Comparison of ENCODE assay signal across 23 cellular contexts in the genomic region with DNA sequence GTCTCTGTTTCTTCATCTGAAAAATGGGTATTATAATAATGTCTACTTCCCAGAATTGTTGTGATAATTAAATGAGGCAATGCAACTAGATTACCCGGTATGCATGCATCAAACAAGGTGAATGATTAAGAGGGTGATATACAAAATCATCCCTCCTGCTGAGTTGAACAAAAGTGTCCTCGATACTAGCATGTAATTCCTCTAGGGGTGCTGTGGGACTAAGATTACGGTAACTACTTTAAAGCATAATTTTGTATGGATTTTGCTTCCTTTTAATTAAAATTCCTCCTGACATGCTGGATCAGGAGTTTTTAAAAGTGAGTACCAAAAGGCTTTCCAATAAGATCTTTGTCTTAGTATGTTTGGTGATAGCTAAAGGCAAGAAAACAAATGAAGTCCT.
DNase-seq lines count a peak whose midpoint lies in the region; ATAC-seq and TF ChIP-seq lines count a peak whose summit lies in the region.
"Had no signal": no experiment of that assay in that cellular context is flagged by ENCODE, and none has a peak within 500 bp of the region (broad histone marks: within the 10 kb centered on the region; RNA-seq: fewer than 3 reads in every experiment).

No MANE protein-coding gene starts in this region.

- no peaks in the 10 kb centered on the region for H4K20me1 ChIP-seq in OCI-LY3 (ENCODE audit: insufficient read depth, low read length)

- H3K9me3 ChIP-seq in OCI-LY3 (ENCODE audit: insufficient read depth, low read length): no peaks in the 10 kb centered on the region
- H3K9me3 ChIP-seq: testis had no signal

- H3K36me3 ChIP-seq in OCI-LY3 (replicated peaks; ENCODE audit: low read depth, low read length): no peaks in the 10 kb centered on the region

- H3K9ac ChIP-seq in OCI-LY3 (ENCODE audit: low read length): no peak overlapping the region

- TF ChIP-seq CTCF in AG09309 (IDR thresholded peaks at IDR 0.05; ENCODE audit: control insufficient read depth, insufficient read depth, low read depth, low read length, missing control alignments): peak; percentile 1
- TF ChIP-seq CTCF in GM12875 (IDR thresholded peaks at IDR 0.05; ENCODE audit: borderline replicate concordance, insufficient read depth, low read depth, low read length): 0 out of 2 replicates have a peak, but pooled peaks have one; percentile 1
- TF ChIP-seq CTCF in OCI-LY3 (IDR thresholded peaks at IDR 0.05; ENCODE audit: low read depth, low read length): 0 out of 2 replicates have a peak, but pooled peaks have one; percentile 20
- peak; percentile 18 for TF ChIP-seq CTCF in epithelial cell of esophagus (IDR thresholded peaks at IDR 0.05; ENCODE audit: insufficient read depth, low read depth, low read length, missing control alignments)

- no peak for ATAC-seq in GM21381 (IDR thresholded peaks at IDR 0.05; ENCODE audit: unreplicated experiment)
- ATAC-seq: naive thymus-derived CD8-positive, alpha-beta T cell; Right ventricle myocardium inferior; stimulated activated memory B cell treated with anti-CD40 and anti-IgM and Interleukin-4, amounts not matched to agents 10 μg/mL and 1 μg/mL and 100 μg/mL, for 72 hours; T-cell had no signal

- H3K27ac ChIP-seq in OCI-LY3 (ENCODE audit: low read length): no peak overlapping the region
- H3K27ac ChIP-seq: testis had no signal

- H3K79me2 ChIP-seq in OCI-LY3 (ENCODE audit: low read length): no peaks in the 10 kb centered on the region

- intact Hi-C loops in cardiac septum (cut with DNase I): no loop called here

- peaks cover 41% of the 10 kb centered on the region for H3K4me1 ChIP-seq in OCI-LY3 (ENCODE audit: low read length)
- H3K4me1 ChIP-seq: testis had no signal

- no peaks in the 10 kb centered on the region; the same call in 1 of the 2 replicates for H3K27me3 ChIP-seq in OCI-LY3 (ENCODE audit: low read depth, low read length)
- H3K27me3 ChIP-seq: testis had no signal

- H3K4me3 ChIP-seq in AG09309 (ENCODE audit: control insufficient read depth, low read depth, low read length): no peak overlapping the region
- no peak overlapping the region for H3K4me3 ChIP-seq in GM12875 (ENCODE audit: low read depth, low read length)
- H3K4me3 ChIP-seq in OCI-LY3 (ENCODE audit: low read length): no peak overlapping the region
- no peak overlapping the region for H3K4me3 ChIP-seq in epithelial cell of esophagus (ENCODE audit: low read length)
- H3K4me3 ChIP-seq: testis had no signal

- H3K4me2 ChIP-seq in OCI-LY3 (ENCODE audit: low read length): no peak overlapping the region

- no peak overlapping the region for H2AFZ ChIP-seq in OCI-LY3 (ENCODE audit: low read depth, low read length)

- DNase-seq in AG09309 (ENCODE audit: low read depth) (no peak), epithelial cell of esophagus (ENCODE audit: low read depth) (no peak), cardiac septum (ENCODE audit: low spot score) (no peak), NCI-H2107 (lab: John Stamatoyannopoulos, UW) (no peak)
- DNase-seq in activated CD4-positive, CD25-positive, alpha-beta regulatory T cell (lab: John Stamatoyannopoulos, UW): no peak
- DNase-seq: activated CD4-positive, alpha-beta T cell treated with anti-CD3 and anti-CD28 coated beads, Interleukin-2, amount 10 ng/mL, durations not matched to agents 7 days and 5 days; activated naive CD8-positive, alpha-beta T cell treated with anti-CD3 and anti-CD28 coated beads, Interleukin-2, amount 10 ng/mL, durations not matched to agents 7 days and 5 days; CD4-positive, alpha-beta T cell; effector memory CD4-positive, alpha-beta T cell; KBM-7; naive thymus-derived CD8-positive, alpha-beta T cell; NCI-H1092 treated with DMSO at 0.1 percent for 48 hours; NCI-H2081; NCI-H446 treated with DMSO at 0.1 percent for 48 hours; posterior cingulate gyrus; stimulated activated CD4-positive, alpha-beta T cell treated with anti-CD3 and anti-CD28 coated beads, Interleukin-1b, Interleukin-23, amount 100 ng/mL, for 48 hours; T-cell; testis had no signal
